In genomic region chr2:174600349-174600748, GRCh38 we compare ENCODE assay signal across 9 cellular contexts. TPM values are rescaled to one million over a fixed set of nuclear protein-coding genes. Genes with fewer than 3 reads are reported as not detected.
DNase-seq lines count a peak whose midpoint lies in the region; ATAC-seq and TF ChIP-seq lines count a peak whose summit lies in the region.
"Had no signal": no experiment of that assay in that cellular context is flagged by ENCODE, and none has a peak within 500 bp of the region (broad histone marks: within the 10 kb centered on the region; RNA-seq: fewer than 3 reads in every experiment).

No MANE protein-coding gene starts in this region.

- peak overlapping the region; percentile 75 for H3K27ac Mint-ChIP-seq in activated T-helper 17 cell treated with anti-CD3 and anti-CD28 coated beads, Interleukin-2, amount 50 U/mL, for 72 hours
- peak overlapping the region; percentile 95 to 98 for H3K27ac Mint-ChIP-seq in natural killer cell treated with Interleukin-12 subunit alpha and Interleukin-12 subunit beta and Interleukin-15 and Interleukin-18, amount 100 ng/mL, for 72 hours
- no peak overlapping the region for H3K27ac Mint-ChIP-seq in Calu3 (ENCODE audit: unreplicated experiment)

- H3K4me3 Mint-ChIP-seq in activated T-helper 17 cell treated with anti-CD3 and anti-CD28 coated beads, Interleukin-2, amount 50 U/mL, for 72 hours = peak overlapping the region; percentile 91
- H3K4me3 Mint-ChIP-seq in natural killer cell treated with Interleukin-12 subunit alpha and Interleukin-12 subunit beta and Interleukin-15 and Interleukin-18, amount 100 ng/mL, for 72 hours = peak overlapping the region; percentile 53
- no peak overlapping the region for H3K4me3 Mint-ChIP-seq in Calu3 (ENCODE audit: low read depth, unreplicated experiment)

- DNase-seq in natural killer cell treated with Interleukin-12 subunit alpha and Interleukin-12 subunit beta and Interleukin-15 and Interleukin-18, amount 100 ng/mL, for 72 hours (ENCODE audit: low spot score) = no peak
- DNase-seq in SW 1271 (lab: John Stamatoyannopoulos, UW) (no peak), Calu3 (no peak), NCI-H2171 (lab: John Stamatoyannopoulos, UW) (no peak)
- DNase-seq: stimulated activated CD4-positive, alpha-beta T cell treated with anti-CD3 and anti-CD28 coated beads, Interleukin-15, amount 100 ng/mL, for 24 hours had no signal

- TF ChIP-seq CTCF in Calu3 (IDR thresholded peaks at IDR 0.05; ENCODE audit: unreplicated experiment) = no peak

- CTCF ChIA-PET in Calu3 (lab: Charles Lee) = interaction anchor here (0.5 to 0.7 kb wide), 2 partner anchors 44 to 63 kb away, joined by 5 to 12 read pairs; no protein-coding TSS in a partner anchor

- intact Hi-C loops in Calu3 (cut with micrococcal nuclease; ENCODE audit: unreplicated experiment) = no loop called here

- no TSS peak for BruUV-seq in Calu3 (replicated peaks; lab: Mats Ljungman, UMichigan)

- H3K27me3 Mint-ChIP-seq in activated T-helper 17 cell treated with anti-CD3 and anti-CD28 coated beads, Interleukin-2, amount 50 U/mL, for 72 hours = no peaks in the 10 kb centered on the region
- no peaks in the 10 kb centered on the region for H3K27me3 Mint-ChIP-seq in natural killer cell treated with Interleukin-12 subunit alpha and Interleukin-12 subunit beta and Interleukin-15 and Interleukin-18, amount 100 ng/mL, for 72 hours
- H3K27me3 Mint-ChIP-seq in Calu3 (ENCODE audit: unreplicated experiment) = no peaks in the 10 kb centered on the region

- ATAC-seq in GM18502 (IDR thresholded peaks at IDR 0.05; ENCODE audit: poor library complexity, unreplicated experiment) (peak; percentile 28), GM21447 (IDR thresholded peaks at IDR 0.05; ENCODE audit: unreplicated experiment) (peak; percentile 30), HG03442 (IDR thresholded peaks at IDR 0.05; ENCODE audit: unreplicated experiment) (no peak)
- ATAC-seq in activated T-helper 17 cell treated with anti-CD3 and anti-CD28 coated beads, Interleukin-2, amount 50 U/mL, for 72 hours (replicated peaks) = peak; percentile 63
- ATAC-seq in natural killer cell treated with Interleukin-12 subunit alpha and Interleukin-12 subunit beta and Interleukin-15 and Interleukin-18, amount 100 ng/mL, for 72 hours = no peak

- peaks cover 24% of the 10 kb centered on the region for H3K36me3 Mint-ChIP-seq in activated T-helper 17 cell treated with anti-CD3 and anti-CD28 coated beads, Interleukin-2, amount 50 U/mL, for 72 hours (ENCODE audit: low read depth)
- peaks cover 18% of the 10 kb centered on the region for H3K36me3 Mint-ChIP-seq in natural killer cell treated with Interleukin-12 subunit alpha and Interleukin-12 subunit beta and Interleukin-15 and Interleukin-18, amount 100 ng/mL, for 72 hours
- no peaks in the 10 kb centered on the region for H3K36me3 Mint-ChIP-seq in Calu3 (ENCODE audit: insufficient read depth, unreplicated experiment)

- peaks cover 43% of the 10 kb centered on the region for H3K4me1 Mint-ChIP-seq in activated T-helper 17 cell treated with anti-CD3 and anti-CD28 coated beads, Interleukin-2, amount 50 U/mL, for 72 hours
- H3K4me1 Mint-ChIP-seq in natural killer cell treated with Interleukin-12 subunit alpha and Interleukin-12 subunit beta and Interleukin-15 and Interleukin-18, amount 100 ng/mL, for 72 hours (ENCODE audit: low read depth in 2 of 2) = peaks cover 49 to 80% of the 10 kb centered on the region in 2 donors
- no peaks in the 10 kb centered on the region for H3K4me1 Mint-ChIP-seq in Calu3 (ENCODE audit: low read depth, unreplicated experiment)

- H3K9me3 Mint-ChIP-seq in activated T-helper 17 cell treated with anti-CD3 and anti-CD28 coated beads, Interleukin-2, amount 50 U/mL, for 72 hours = no peaks in the 10 kb centered on the region
- no peaks in the 10 kb centered on the region for H3K9me3 Mint-ChIP-seq in natural killer cell treated with Interleukin-12 subunit alpha and Interleukin-12 subunit beta and Interleukin-15 and Interleukin-18, amount 100 ng/mL, for 72 hours
- H3K9me3 Mint-ChIP-seq in Calu3 (ENCODE audit: low read depth, unreplicated experiment) = peaks cover 2% of the 10 kb centered on the region

RNA-seq across cellular contexts. Expression of gene WIPF1, which starts 2.7 kb away (rescaled TPM):
- 100 to 1,000 TPM; 180 to 334 TPM for total RNA-seq in activated T-helper 17 cell treated with anti-CD3 and anti-CD28 coated beads, Interleukin-2, amount 50 U/mL, for 72 hours
- 100 to 1,000 TPM; 284 to 319 TPM for total RNA-seq in natural killer cell treated with Interleukin-12 subunit alpha and Interleukin-12 subunit beta and Interleukin-15 and Interleukin-18, amount 100 ng/mL, for 72 hours
- total RNA-seq in Calu3 (2022) = 0.73 and 0.87 TPM in 2 replicates

Comparison
In these comparisons a context has a peak if more than half of its experiments do, and no peak if none do; other contexts are left out.
1. ATAC-seq: peak in GM18502 (single experiment), GM21447 (single experiment) and activated T-helper 17 cell treated with anti-CD3 and anti-CD28 coated beads, Interleukin-2, amount 50 U/mL, for 72 hours (single experiment); none in natural killer cell treated with Interleukin-12 subunit alpha and Interleukin-12 subunit beta and Interleukin-15 and Interleukin-18, amount 100 ng/mL, for 72 hours (0 of 2) and HG03442 (single experiment).
2. RNA of gene WIPF1, which starts 2.7 kb away (total RNA-seq): 180 to 334 TPM in activated T-helper 17 cell treated with anti-CD3 and anti-CD28 coated beads, Interleukin-2, amount 50 U/mL, for 72 hours and 284 to 319 TPM in natural killer cell treated with Interleukin-12 subunit alpha and Interleukin-12 subunit beta and Interleukin-15 and Interleukin-18, amount 100 ng/mL, for 72 hours; 0.73 to 0.87 TPM in Calu3; every median in the first group is over 10 times any median in the second.